1 cellular context compared by ENCODE assay signal in genomic region chr14:23614395-23614828, GRCh38.
A peak's percentile ranks its signal among the peaks of the same experiment; 100 is the strongest.
TF ChIP-seq lines count a peak whose summit lies in the region.

No MANE protein-coding gene starts in this region.

TF ChIP-seq in HepG2, 621 proteins besides CTCF, POLR2A, EP300 and RAD21 (continued from another document and continues in another):
- TF ChIP-seq ZBTB33 (CRISPR knock-in tag; IDR thresholded peaks at IDR 0.05) (no peak), NRL (CRISPR knock-in tag; IDR thresholded peaks at IDR 0.05; ENCODE audit: borderline replicate concordance) (no peak), ZNF761 (CRISPR knock-in tag; conservative IDR thresholded peaks at IDR 0.05) (0 out of 2 replicates have a peak, but pooled peaks have one; percentile 39), ZNF777 (CRISPR knock-in tag; IDR thresholded peaks at IDR 0.05) (no peak), ZNF263 (CRISPR knock-in tag; IDR thresholded peaks at IDR 0.05) (0 out of 2 replicates have a peak, but pooled peaks have one; percentile 6), ZFP41 (CRISPR knock-in tag; IDR thresholded peaks at IDR 0.05; ENCODE audit: borderline replicate concordance) (no peak), ZNF660 (CRISPR knock-in tag; IDR thresholded peaks at IDR 0.05; ENCODE audit: borderline replicate concordance, low read depth) (no peak), ZNF160 (CRISPR knock-in tag; IDR thresholded peaks at IDR 0.05) (no peak), IKZF4 (CRISPR knock-in tag; IDR thresholded peaks at IDR 0.05; ENCODE audit: borderline replicate concordance, low read depth, not compliant biosample characterization) (peak; percentile 40), ZNF792 (CRISPR knock-in tag; IDR thresholded peaks at IDR 0.05) (0 out of 2 replicates have a peak, but pooled peaks have one; percentile 2), CEBPG (CRISPR knock-in tag; IDR thresholded peaks at IDR 0.05) (no peak), ZNF713 (CRISPR knock-in tag; IDR thresholded peaks at IDR 0.05) (no peak), ZNF253 (CRISPR knock-in tag; IDR thresholded peaks at IDR 0.05; ENCODE audit: borderline replicate concordance) (no peak), ARHGAP35 (CRISPR knock-in tag; IDR thresholded peaks at IDR 0.05; ENCODE audit: borderline replicate concordance) (0 out of 2 replicates have a peak, but pooled peaks have one; percentile 48), TARDBP (CRISPR knock-in tag; IDR thresholded peaks at IDR 0.05) (peak; percentile 37; the same call in 1 of the 2 replicates), ZNF256 (CRISPR knock-in tag; conservative IDR thresholded peaks at IDR 0.05) (no peak), KLF11 (CRISPR knock-in tag; IDR thresholded peaks at IDR 0.05) (no peak), GPN1 (CRISPR knock-in tag; IDR thresholded peaks at IDR 0.05; ENCODE audit: borderline replicate concordance) (0 out of 2 replicates have a peak, but pooled peaks have one; percentile 63), YEATS4 (CRISPR knock-in tag; IDR thresholded peaks at IDR 0.05; ENCODE audit: borderline replicate concordance) (peak; percentile 7; the same call in 1 of the 2 replicates), ZBTB42 (CRISPR knock-in tag; IDR thresholded peaks at IDR 0.05) (no peak), ZNF510 (CRISPR knock-in tag; IDR thresholded peaks at IDR 0.05; ENCODE audit: low read depth) (0 out of 2 replicates have a peak, but pooled peaks have one; percentile 76), RFX3 (CRISPR knock-in tag; IDR thresholded peaks at IDR 0.05) (no peak), ZNF609 (CRISPR knock-in tag; IDR thresholded peaks at IDR 0.05; ENCODE audit: borderline replicate concordance) (0 out of 2 replicates have a peak, but pooled peaks have one; percentile 31), HIC2 (CRISPR knock-in tag; IDR thresholded peaks at IDR 0.05; ENCODE audit: low read depth) (0 out of 2 replicates have a peak, but pooled peaks have one; percentile 35), GPBP1L1 (CRISPR knock-in tag; IDR thresholded peaks at IDR 0.05) (no peak), FOXO4 (CRISPR knock-in tag; conservative IDR thresholded peaks at IDR 0.05) (no peak), ZNF766 (CRISPR knock-in tag; IDR thresholded peaks at IDR 0.05; ENCODE audit: borderline replicate concordance) (no peak), ZMYM3 (CRISPR knock-in tag; IDR thresholded peaks at IDR 0.05) (0 out of 2 replicates have a peak, but pooled peaks have one; percentile 55), THAP8 (CRISPR knock-in tag; IDR thresholded peaks at IDR 0.05; ENCODE audit: borderline replicate concordance) (no peak), ARNTL (CRISPR knock-in tag; IDR thresholded peaks at IDR 0.05) (no peak), HOMEZ (CRISPR knock-in tag; IDR thresholded peaks at IDR 0.05; ENCODE audit: low read depth) (no peak), PLSCR1 (CRISPR knock-in tag; IDR thresholded peaks at IDR 0.05; ENCODE audit: borderline replicate concordance) (no peak), BORCS8-MEF2B (CRISPR knock-in tag; IDR thresholded peaks at IDR 0.05) (0 out of 2 replicates have a peak, but pooled peaks have one; percentile 11), TBX3 (IDR thresholded peaks at IDR 0.05; ENCODE audit: borderline replicate concordance) (no peak), RXRA (CRISPR knock-in tag; IDR thresholded peaks at IDR 0.05) (no peak), ZSCAN12 (CRISPR knock-in tag; IDR thresholded peaks at IDR 0.05) (no peak), IKZF1 (IDR thresholded peaks at IDR 0.05) (no peak), GLI4 (CRISPR knock-in tag; IDR thresholded peaks at IDR 0.05; ENCODE audit: borderline replicate concordance) (no peak), CBX1 (IDR thresholded peaks at IDR 0.05; ENCODE audit: low read depth) (no peak), RNF2 (conservative IDR thresholded peaks at IDR 0.05; ENCODE audit: low read depth) (no peak), ZNF512B (CRISPR knock-in tag; IDR thresholded peaks at IDR 0.05; ENCODE audit: borderline replicate concordance) (no peak), SP140L (CRISPR knock-in tag; IDR thresholded peaks at IDR 0.05; ENCODE audit: borderline replicate concordance) (no peak), KDM2A (CRISPR knock-in tag; IDR thresholded peaks at IDR 0.05; ENCODE audit: borderline replicate concordance, low read depth) (no peak), NFIC (IDR thresholded peaks at IDR 0.05; ENCODE audit: low read length) (no peak), ZNF598 (CRISPR knock-in tag; IDR thresholded peaks at IDR 0.05; ENCODE audit: borderline replicate concordance) (peak; percentile 64; the same call in 1 of the 2 replicates), KLF13 (CRISPR knock-in tag; IDR thresholded peaks at IDR 0.05) (peak; percentile 43; the same call in 1 of the 2 replicates)
